ENCODE assay signal across 8 cellular contexts in genomic region chr3:81242871-81243270, GRCh38.
DNase-seq lines count a peak whose midpoint lies in the region; ATAC-seq and TF ChIP-seq lines count a peak whose summit lies in the region.

No MANE protein-coding gene starts in this region.

- H3K9me3 ChIP-seq in effector memory CD4-positive, alpha-beta T cell (ENCODE audit: control insufficient read depth, low read length): no peaks in the 10 kb centered on the region

- TF ChIP-seq CTCF in GM12874 (IDR thresholded peaks at IDR 0.05; ENCODE audit: insufficient read depth, low read depth, low read length): peak; percentile 30; the same call in 1 of the 2 replicates

- DNase-seq in SW480 (ENCODE audit: low spot score) (peak; percentile 32), middle frontal gyrus (ENCODE audit: extremely low spot score, low spot score) (peak; percentile 21), mesenteric fat pad (ENCODE audit: low spot score) (no peak), SKM-1 (lab: John Stamatoyannopoulos, UW; ENCODE audit: unreplicated experiment) (no peak)
- no peak for DNase-seq in effector memory CD4-positive, alpha-beta T cell

- ATAC-seq in HG03439 (IDR thresholded peaks at IDR 0.05; ENCODE audit: unreplicated experiment): peak; percentile 65
- ATAC-seq in activated CD4-positive, CD25-positive, alpha-beta regulatory T cell treated with anti-CD3 and anti-CD28 coated beads, Interleukin-2, amount 50 U/mL, for 24 hours: no peak

- H3K36me3 ChIP-seq in effector memory CD4-positive, alpha-beta T cell (ENCODE audit: control insufficient read depth, insufficient read depth, low read length): no peaks in the 10 kb centered on the region

- no peaks in the 10 kb centered on the region for H3K27me3 ChIP-seq in effector memory CD4-positive, alpha-beta T cell (replicated peaks; ENCODE audit: control insufficient read depth, insufficient read depth, low read length, poor library complexity, severe bottlenecking)

- no peak overlapping the region for H3K4me3 ChIP-seq in effector memory CD4-positive, alpha-beta T cell (ENCODE audit: insufficient read depth, low read depth, low read length, poor library complexity, severe bottlenecking)

- H3K4me1 ChIP-seq in effector memory CD4-positive, alpha-beta T cell (ENCODE audit: control insufficient read depth, insufficient read depth, low read length, poor library complexity, severe bottlenecking): no peaks in the 10 kb centered on the region

- H3K27ac ChIP-seq in effector memory CD4-positive, alpha-beta T cell (ENCODE audit: insufficient read depth, low read length, poor library complexity, severe bottlenecking): no peak overlapping the region

Comparison
In these comparisons a context has a peak if more than half of its experiments do, and no peak if none do; other contexts are left out.
1. DNase-seq: peak in SW480 (single experiment) and middle frontal gyrus (single experiment); none in mesenteric fat pad (single experiment), SKM-1 (single experiment) and effector memory CD4-positive, alpha-beta T cell (0 of 3).